14 cellular contexts compared by ENCODE assay signal in genomic region chrX:31590581-31591113, GRCh38.
DNase-seq lines count a peak whose midpoint lies in the region; ATAC-seq and TF ChIP-seq lines count a peak whose summit lies in the region.
"Had no signal": no experiment of that assay in that cellular context is flagged by ENCODE, and none has a peak within 500 bp of the region (broad histone marks: within the 10 kb centered on the region; RNA-seq: fewer than 3 reads in every experiment).

No MANE protein-coding gene starts in this region.

- peak; percentile 48 for DNase-seq in AG10803 (ENCODE audit: low read depth)
- DNase-seq in M059J (ENCODE audit: low read depth), result peak; percentile 71
- peak; percentile 48 for DNase-seq in mammary epithelial cell
- DNase-seq in left kidney (ENCODE audit: low read depth, low spot score), result peak; percentile 21
- no peak for DNase-seq in NCI-H82 treated with DMSO at 0.1 percent for 48 hours (lab: John Stamatoyannopoulos, UW; ENCODE audit: unreplicated experiment)
- DNase-seq in activated naive CD8-positive, alpha-beta T cell treated with anti-CD3 and anti-CD28 coated beads for 36 hours, result no peak
- DNase-seq in colonic mucosa, result no peak
- DNase-seq: effector memory CD4-positive, alpha-beta T cell; hypothalamus; NCI-H345 had no signal

- CTCF ChIA-PET in mammary epithelial cell (lab: Charles Lee; ENCODE audit: low non-redundant PET), result no interaction called here

- no peak overlapping the region for H2AFZ ChIP-seq in mammary epithelial cell (ENCODE audit: low read depth, low read length)

- no peaks in the 10 kb centered on the region for H4K20me1 ChIP-seq in mammary epithelial cell (ENCODE audit: insufficient read depth, low read length)

- no peaks in the 10 kb centered on the region for H3K36me3 ChIP-seq in mammary epithelial cell (ENCODE audit: insufficient read depth, low read length)
- no peaks in the 10 kb centered on the region for H3K36me3 ChIP-seq in colonic mucosa

- no peaks in the 10 kb centered on the region for H3K9me3 Mint-ChIP-seq in activated naive CD8-positive, alpha-beta T cell treated with anti-CD3 and anti-CD28 coated beads for 36 hours

- H3K4me3 Mint-ChIP-seq in activated naive CD8-positive, alpha-beta T cell treated with anti-CD3 and anti-CD28 coated beads for 36 hours, result no peak overlapping the region
- H3K4me3 Mint-ChIP-seq: activated naive CD8-positive, alpha-beta T cell; CD14-positive monocyte; stimulated activated memory B cell treated with anti-CD40 and anti-IgM and Interleukin-4, amounts not matched to agents 10 μg/mL and 1 μg/mL and 100 μg/mL, for 72 hours had no signal

- H3K27me3 ChIP-seq in mammary epithelial cell (ENCODE audit: insufficient read depth, low read length) (no peaks in the 10 kb centered on the region), colonic mucosa (no peaks in the 10 kb centered on the region)

- H3K9ac ChIP-seq in mammary epithelial cell (ENCODE audit: insufficient read depth, low read length) (no peak overlapping the region), colonic mucosa (ENCODE audit: low read depth in 2 of 2, low read length in 2 of 2) (no peak overlapping the region)

- H3K36me3 Mint-ChIP-seq in activated naive CD8-positive, alpha-beta T cell treated with anti-CD3 and anti-CD28 coated beads for 36 hours, result no peaks in the 10 kb centered on the region
- H3K36me3 Mint-ChIP-seq: activated naive CD8-positive, alpha-beta T cell; CD14-positive monocyte; stimulated activated memory B cell treated with anti-CD40 and anti-IgM and Interleukin-4, amounts not matched to agents 10 μg/mL and 1 μg/mL and 100 μg/mL, for 72 hours had no signal

- 54% methylated on average over 5 of the region's 5 CpGs for WGBS in mammary epithelial cell (ENCODE audit: low coverage, missing lambda C conversion rate)

- H3K4me3 ChIP-seq in AG10803 (ENCODE audit: low read length), result no peak overlapping the region
- H3K4me3 ChIP-seq in mammary epithelial cell (replicated peaks in 1 of 3; ENCODE audit: insufficient read depth in 1 of 3, low read depth in 2 of 3, low read length in 3 of 3), result no peak overlapping the region
- no peak overlapping the region for H3K4me3 ChIP-seq in colonic mucosa

- intact Hi-C loops in mammary epithelial cell (cut with micrococcal nuclease), result no loop called here
- intact Hi-C loops in colonic mucosa (cut with DNase I), result no loop called here

- no peak overlapping the region for H3K27ac Mint-ChIP-seq in activated naive CD8-positive, alpha-beta T cell treated with anti-CD3 and anti-CD28 coated beads for 36 hours
- H3K27ac Mint-ChIP-seq: activated naive CD8-positive, alpha-beta T cell; CD14-positive monocyte; stimulated activated memory B cell treated with anti-CD40 and anti-IgM and Interleukin-4, amounts not matched to agents 10 μg/mL and 1 μg/mL and 100 μg/mL, for 72 hours had no signal

- in situ Hi-C loops in mammary epithelial cell (cut with MboI; ENCODE audit: low sequenced_read_pairs in 2 of 2), result no loop called here

- H3K4me1 ChIP-seq in mammary epithelial cell (ENCODE audit: insufficient read depth, low read length) (peaks cover 27% of the 10 kb centered on the region), colonic mucosa (no peaks in the 10 kb centered on the region)

- dilution Hi-C loops in mammary epithelial cell (cut with HindIII; ENCODE audit: low sequenced_read_pairs), result no loop called here

- no peaks in the 10 kb centered on the region for H3K4me1 Mint-ChIP-seq in activated naive CD8-positive, alpha-beta T cell treated with anti-CD3 and anti-CD28 coated beads for 36 hours
- H3K4me1 Mint-ChIP-seq: CD14-positive monocyte; stimulated activated memory B cell treated with anti-CD40 and anti-IgM and Interleukin-4, amounts not matched to agents 10 μg/mL and 1 μg/mL and 100 μg/mL, for 72 hours had no signal

- BruUV-seq in mammary epithelial cell (replicated peaks; lab: Mats Ljungman, UMichigan), result no TSS peak

- no peaks in the 10 kb centered on the region for H3K79me2 ChIP-seq in mammary epithelial cell (ENCODE audit: insufficient read depth, low read length)

- no peak for ATAC-seq in HG03097 (IDR thresholded peaks at IDR 0.05; ENCODE audit: low FRiP score, unreplicated experiment)
- ATAC-seq: stimulated activated memory B cell treated with anti-CD40 and anti-IgM and Interleukin-4, amounts not matched to agents 10 μg/mL and 1 μg/mL and 100 μg/mL, for 72 hours had no signal

- H3K9me3 ChIP-seq in mammary epithelial cell (replicated peaks; ENCODE audit: insufficient read depth, low read length) (no peaks in the 10 kb centered on the region), colonic mucosa (no peaks in the 10 kb centered on the region)

- TF ChIP-seq CTCF in AG10803 (conservative IDR thresholded peaks at IDR 0.05; ENCODE audit: low read length), result no peak
- TF ChIP-seq CTCF in mammary epithelial cell (conservative IDR thresholded peaks at IDR 0.05 in 1 of 2, IDR thresholded peaks at IDR 0.05 in 1 of 2; ENCODE audit: extremely low read depth in 1 of 2, insufficient read depth in 1 of 2, low read depth in 1 of 2, low read length in 2 of 2), result no peak
- no peak for TF ChIP-seq CTCF in colonic mucosa (IDR thresholded peaks at IDR 0.05)

- H3K27me3 Mint-ChIP-seq in activated naive CD8-positive, alpha-beta T cell treated with anti-CD3 and anti-CD28 coated beads for 36 hours, result no peaks in the 10 kb centered on the region
- H3K27me3 Mint-ChIP-seq: activated naive CD8-positive, alpha-beta T cell; stimulated activated memory B cell treated with anti-CD40 and anti-IgM and Interleukin-4, amounts not matched to agents 10 μg/mL and 1 μg/mL and 100 μg/mL, for 72 hours had no signal

- H3K4me2 ChIP-seq in mammary epithelial cell (ENCODE audit: insufficient read depth, low read depth, low read length), result peak overlapping the region; percentile 23

- H3K27ac ChIP-seq in mammary epithelial cell (ENCODE audit: insufficient read depth, low read depth, low read length), result no peak overlapping the region
- H3K27ac ChIP-seq in colonic mucosa, result no peak overlapping the region

Comparison
In these comparisons a context has a peak if more than half of its experiments do, and no peak if none do; other contexts are left out.
1. DNase-seq: peak in AG10803 (single experiment), M059J (single experiment), mammary epithelial cell (single experiment) and left kidney (single experiment); none in NCI-H82 treated with DMSO at 0.1 percent for 48 hours (single experiment), activated naive CD8-positive, alpha-beta T cell treated with anti-CD3 and anti-CD28 coated beads for 36 hours (single experiment) and colonic mucosa (single experiment).